Comparison of ENCODE assay signal across 28 cellular contexts in the genomic region with DNA sequence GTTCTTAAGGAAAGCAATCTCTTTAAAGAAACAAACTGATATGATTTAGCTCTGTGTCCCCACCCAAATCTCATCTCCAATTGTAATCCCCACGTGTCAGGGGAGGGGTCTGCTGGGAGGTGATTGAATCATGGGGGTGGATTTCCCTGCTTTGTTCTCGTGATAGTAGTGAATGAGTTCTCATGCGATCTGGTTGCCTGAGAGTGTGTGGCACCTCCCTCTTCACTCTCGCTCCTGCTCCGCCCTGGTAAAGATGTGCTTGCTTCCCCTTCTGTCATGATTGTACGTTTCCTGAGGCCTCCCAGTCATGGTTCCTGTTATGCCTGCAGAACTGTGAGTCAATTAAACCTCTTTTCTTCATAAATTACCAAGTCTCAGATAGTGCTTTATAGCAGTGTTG.
"Had no signal": no experiment of that assay in that cellular context is flagged by ENCODE, and none has a peak within 500 bp of the region (broad histone marks: within the 10 kb centered on the region; RNA-seq: fewer than 3 reads in every experiment).

No MANE protein-coding gene starts in this region.

- H3K27me3 Mint-ChIP-seq: naive B cell; stimulated activated memory B cell treated with anti-CD40 and anti-IgM and Interleukin-4, amounts not matched to agents 10 μg/mL and 1 μg/mL and 100 μg/mL, for 72 hours; stimulated activated naive CD8-positive, alpha-beta T cell treated with anti-CD3 and anti-CD28 coated beads, Interleukin-15, amount 100 ng/mL, for 72 hours; type B pancreatic cell had no signal

- H3K27me3 ChIP-seq: left lung, neural progenitor cell, neutrophil, right atrium auricular region, right lobe of liver, tibial nerve, uterus had no signal

- H3K36me3 Mint-ChIP-seq: mesothelial cell of epicardium; naive B cell; natural killer cell; neural progenitor cell; stimulated activated memory B cell treated with anti-CD40 and anti-IgM and Interleukin-4, amounts not matched to agents 10 μg/mL and 1 μg/mL and 100 μg/mL, for 72 hours; type B pancreatic cell had no signal

- H3K27ac ChIP-seq: left lung, neural progenitor cell, neutrophil, parathyroid adenoma, psoas muscle, right atrium auricular region, right lobe of liver, tibial nerve, uterus had no signal

- H3K36me3 ChIP-seq: left lung, neural progenitor cell, neutrophil, right atrium auricular region, right lobe of liver, tibial nerve, uterus had no signal

- H3K9me3 ChIP-seq: left lung, neutrophil, psoas muscle, right atrium auricular region, right lobe of liver, tibial nerve, uterus had no signal

- H3K4me1 Mint-ChIP-seq: mesothelial cell of epicardium; naive B cell; natural killer cell; nephron progenitor cell; neural progenitor cell; stimulated activated memory B cell treated with anti-CD40 and anti-IgM and Interleukin-4, amounts not matched to agents 10 μg/mL and 1 μg/mL and 100 μg/mL, for 72 hours; stimulated activated naive CD8-positive, alpha-beta T cell treated with anti-CD3 and anti-CD28 coated beads, Interleukin-15, amount 100 ng/mL, for 72 hours had no signal

- H3K9me3 Mint-ChIP-seq: mesothelial cell of epicardium; nephron progenitor cell; neural progenitor cell; stimulated activated memory B cell treated with anti-CD40 and anti-IgM and Interleukin-4, amounts not matched to agents 10 μg/mL and 1 μg/mL and 100 μg/mL, for 72 hours; type B pancreatic cell had no signal

- H3K4me3 Mint-ChIP-seq: mesothelial cell of epicardium; naive B cell; natural killer cell; nephron progenitor cell; neural progenitor cell; stimulated activated memory B cell treated with anti-CD40 and anti-IgM and Interleukin-4, amounts not matched to agents 10 μg/mL and 1 μg/mL and 100 μg/mL, for 72 hours; stimulated activated naive CD8-positive, alpha-beta T cell treated with anti-CD3 and anti-CD28 coated beads, Interleukin-15, amount 100 ng/mL, for 72 hours; type B pancreatic cell had no signal

- H3K4me3 ChIP-seq: left lung, lung, neural progenitor cell, psoas muscle, right atrium auricular region, right lobe of liver, smooth muscle cell, tibial nerve, uterus had no signal

- H3K4me1 ChIP-seq: left lung, neural progenitor cell, parathyroid adenoma, psoas muscle, right atrium auricular region, right lobe of liver, tibial nerve, uterus had no signal

- DNase-seq: kidney; left colon; left lung; mesendoderm; naive B cell; natural killer cell; nephron progenitor cell; occipital lobe; psoas muscle; right lobe of liver; stimulated activated CD4-positive, alpha-beta T cell treated with anti-CD3 and anti-CD28 coated beads, Interleukin-1b, Interleukin-23, amount 100 ng/mL, for 48 hours; stimulated activated CD4-positive, alpha-beta T cell treated with anti-CD3 and anti-CD28 coated beads, Interleukin-2, amount 100 ng/mL, for 48 hours; stimulated activated CD4-positive, alpha-beta T cell treated with anti-CD3 and anti-CD28 coated beads, Interleukin-4, amount 100 ng/mL, for 4 hours; stimulated activated CD8-positive, alpha-beta memory T cell treated with anti-CD3 and anti-CD28 coated beads, Interleukin-4, amount 100 ng/mL, for 48 hours; stimulated activated naive CD4-positive, alpha-beta T cell treated with Interleukin-2 at 50 U/mL for 16 hours; stimulated activated naive CD8-positive, alpha-beta T cell treated with anti-CD3 and anti-CD28 coated beads, Interleukin-15, amount 100 ng/mL, for 72 hours; substantia nigra; uterus had no signal

- H3K27ac Mint-ChIP-seq: mesothelial cell of epicardium; naive B cell; natural killer cell; nephron progenitor cell; neural progenitor cell; stimulated activated memory B cell treated with anti-CD40 and anti-IgM and Interleukin-4, amounts not matched to agents 10 μg/mL and 1 μg/mL and 100 μg/mL, for 72 hours; stimulated activated naive CD8-positive, alpha-beta T cell treated with anti-CD3 and anti-CD28 coated beads, Interleukin-15, amount 100 ng/mL, for 72 hours; type B pancreatic cell had no signal

- H3K9ac ChIP-seq: neural progenitor cell, parathyroid adenoma had no signal
